ENCODE assay signal across 9 cellular contexts in genomic region chr6:138287144-138287955, GRCh38.
DNase-seq lines count a peak whose midpoint lies in the region; ATAC-seq and TF ChIP-seq lines count a peak whose summit lies in the region.
"Had no signal": no experiment of that assay in that cellular context is flagged by ENCODE, and none has a peak within 500 bp of the region (broad histone marks: within the 10 kb centered on the region; RNA-seq: fewer than 3 reads in every experiment).

No MANE protein-coding gene starts in this region.

- 74 to 81% (median 77%) methylated on average over 11 of the region's 11 CpGs for WGBS in spleen, 5 donors

- peaks cover 0 to 4% (median 0%) of the 10 kb centered on the region in 6 donors for H3K36me3 ChIP-seq in spleen

- H3K4me1 ChIP-seq in spleen, result no peaks in the 10 kb centered on the region

- DNase-seq in Daoy (ENCODE audit: low read depth) (peak; percentile 28), HEK293T (ENCODE audit: extremely low spot score) (peak; percentile 64), NCI-H2196 treated with DMSO at 0.1 percent for 48 hours (lab: John Stamatoyannopoulos, UW; ENCODE audit: unreplicated experiment) (peak; percentile 30), fibroblast of the aortic adventitia (ENCODE audit: low read depth) (peak; percentile 51), spleen (peak; percentile 75), NOMO-1 treated with DMSO at 0.1 percent for 48 hours (lab: John Stamatoyannopoulos, UW; ENCODE audit: unreplicated experiment) (no peak)
- DNase-seq in activated CD8-positive, alpha-beta memory T cell treated with anti-CD3 and anti-CD28 coated beads, Interleukin-2, amount 50 U/mL, for 4 hours, result peak; percentile 51

- H3K27me3 ChIP-seq in spleen (replicated peaks in 1 of 7), result no peaks in the 10 kb centered on the region

- H3K4me3 ChIP-seq in fibroblast of the aortic adventitia (ENCODE audit: low read depth, low read length) (no peak overlapping the region), spleen (no peak overlapping the region)
- H3K4me3 ChIP-seq: SK-N-MC had no signal

- intact Hi-C loops in spleen (cut with DNase I; ENCODE audit: low total_unique reads), result loop anchor here (10.0 kb wide), 1 partner anchor 173 kb away; no protein-coding TSS in a partner anchor

- no peak overlapping the region for H3K27ac ChIP-seq in spleen
- H3K27ac ChIP-seq: SK-N-MC had no signal

- CTCF ChIA-PET in HEK293T (lab: Yijun Ruan, JAX), result interaction anchor here (0.6 to 1.0 kb wide), 7 partner anchors 9 to 172 kb away, joined by 3 to 6 read pairs (median 4); no protein-coding TSS in a partner anchor

- no peaks in the 10 kb centered on the region for H3K9me3 ChIP-seq in spleen

- POLR2A ChIA-PET in HEK293T (lab: Yijun Ruan, JAX), result no interaction called here

- no peak for TF ChIP-seq POLR2A in spleen (IDR thresholded peaks at IDR 0.05)

- peak; percentile 36 for TF ChIP-seq CTCF in fibroblast of the aortic adventitia (IDR thresholded peaks at IDR 0.05; ENCODE audit: insufficient read depth, low read length)
- TF ChIP-seq CTCF in spleen (IDR thresholded peaks at IDR 0.05 in 8 of 11, conservative IDR thresholded peaks at IDR 0.05 in 3 of 11), result peak in 9 of 11 experiments; percentile 5 to 68 (median 61)

- no peak for ATAC-seq in GM19397 (IDR thresholded peaks at IDR 0.05; ENCODE audit: unreplicated experiment)

TF ChIP-seq in HEK293T, 16 proteins besides CTCF, POLR2A, EP300 and RAD21:
- TF ChIP-seq NFRKB (IDR thresholded peaks at IDR 0.05), result no peak
- TF ChIP-seq ZNF384 (IDR thresholded peaks at IDR 0.05), result no peak
- TF ChIP-seq FOXA1 (IDR thresholded peaks at IDR 0.05), result no peak
- no peak for TF ChIP-seq SUZ12 (IDR thresholded peaks at IDR 0.05)
- no peak for TF ChIP-seq SP1 (IDR thresholded peaks at IDR 0.05)
- no peak for TF ChIP-seq CTBP1 (IDR thresholded peaks at IDR 0.05; ENCODE audit: borderline replicate concordance)
- TF ChIP-seq TARDBP (IDR thresholded peaks at IDR 0.05), result no peak
- TF ChIP-seq ARNT (IDR thresholded peaks at IDR 0.05), result no peak
- no peak for TF ChIP-seq BHLHE40 (IDR thresholded peaks at IDR 0.05; ENCODE audit: borderline replicate concordance)
- TF ChIP-seq L3MBTL2 (conservative IDR thresholded peaks at IDR 0.05), result no peak
TF ChIP-seq in HEK293T: peak in this region for 0.
